In genomic region chrX:49877397-49878101, GRCh38 we compare ENCODE assay signal across 1 cellular context.
TF ChIP-seq lines count a peak whose summit lies in the region.

No MANE protein-coding gene starts in this region.

TF ChIP-seq in HepG2, 621 proteins besides CTCF, POLR2A, EP300 and RAD21 (continues in another document):
- TF ChIP-seq SIX1 (CRISPR knock-in tag; IDR thresholded peaks at IDR 0.05; ENCODE audit: borderline replicate concordance) (peak; percentile 29; the same call in 1 of the 2 replicates), CCAR2 (optimal IDR thresholded peaks at IDR 0.05; ENCODE audit: low read depth, low read length) (no peak), MLXIP (CRISPR knock-in tag; IDR thresholded peaks at IDR 0.05; ENCODE audit: borderline replicate concordance) (no peak), ZBTB8A (CRISPR knock-in tag; IDR thresholded peaks at IDR 0.05; ENCODE audit: borderline replicate concordance, low read depth) (no peak), IKZF5 (CRISPR knock-in tag; IDR thresholded peaks at IDR 0.05) (peak; percentile 71; the same call in 1 of the 2 replicates), ZBTB21 (CRISPR knock-in tag; IDR thresholded peaks at IDR 0.05) (no peak), ZNF780A (CRISPR knock-in tag; IDR thresholded peaks at IDR 0.05) (no peak), ZNF296 (CRISPR knock-in tag; conservative IDR thresholded peaks at IDR 0.05) (peak; percentile 88; the same call in 1 of the 2 replicates), PHF8 (CRISPR knock-in tag; IDR thresholded peaks at IDR 0.05) (no peak), ZNF614 (CRISPR knock-in tag; IDR thresholded peaks at IDR 0.05; ENCODE audit: borderline replicate concordance) (no peak), ZNF333 (CRISPR knock-in tag; IDR thresholded peaks at IDR 0.05; ENCODE audit: borderline replicate concordance) (no peak), FOXM1 (CRISPR knock-in tag; IDR thresholded peaks at IDR 0.05) (no peak), MATR3 (CRISPR knock-in tag; IDR thresholded peaks at IDR 0.05) (no peak), ZNF101 (CRISPR knock-in tag; IDR thresholded peaks at IDR 0.05; ENCODE audit: borderline replicate concordance, low read depth) (no peak), PRDM4 (CRISPR knock-in tag; IDR thresholded peaks at IDR 0.05; ENCODE audit: borderline replicate concordance) (no peak), ZEB1 (IDR thresholded peaks at IDR 0.05; ENCODE audit: insufficient replicate concordance, low read depth) (peak; percentile 33), ZSCAN12 (CRISPR knock-in tag; IDR thresholded peaks at IDR 0.05) (no peak), ZNF549 (CRISPR knock-in tag; IDR thresholded peaks at IDR 0.05) (no peak), KLF16 (CRISPR knock-in tag; IDR thresholded peaks at IDR 0.05) (no peak), ZNF609 (CRISPR knock-in tag; IDR thresholded peaks at IDR 0.05; ENCODE audit: borderline replicate concordance) (peak; percentile 70; the same call in 1 of the 2 replicates), SAFB2 (CRISPR knock-in tag; IDR thresholded peaks at IDR 0.05; ENCODE audit: borderline replicate concordance, low read depth) (no peak), ZNF343 (CRISPR knock-in tag; IDR thresholded peaks at IDR 0.05) (no peak), JDP2 (CRISPR knock-in tag; IDR thresholded peaks at IDR 0.05; ENCODE audit: borderline replicate concordance) (no peak), ZMAT3 (CRISPR knock-in tag; conservative IDR thresholded peaks at IDR 0.05) (no peak), NFIC (IDR thresholded peaks at IDR 0.05; ENCODE audit: low read length) (no peak), HOXA5 (CRISPR knock-in tag; IDR thresholded peaks at IDR 0.05) (no peak), BCLAF1 (IDR thresholded peaks at IDR 0.05) (no peak), ZNF18 (CRISPR knock-in tag; IDR thresholded peaks at IDR 0.05; ENCODE audit: insufficient replicate concordance) (peak; percentile 60), GATAD1 (CRISPR knock-in tag; IDR thresholded peaks at IDR 0.05) (no peak), HNRNPUL1 (IDR thresholded peaks at IDR 0.05; ENCODE audit: low read depth, low read length) (no peak), RBM22 (optimal IDR thresholded peaks at IDR 0.05; ENCODE audit: low read length) (no peak), TBX3 (IDR thresholded peaks at IDR 0.05; ENCODE audit: borderline replicate concordance) (no peak), ZFP62 (CRISPR knock-in tag; IDR thresholded peaks at IDR 0.05) (no peak), NR0B2 (CRISPR knock-in tag; IDR thresholded peaks at IDR 0.05) (no peak), ZNF230 (CRISPR knock-in tag; IDR thresholded peaks at IDR 0.05) (no peak), SP140L (CRISPR knock-in tag; IDR thresholded peaks at IDR 0.05; ENCODE audit: borderline replicate concordance) (no peak), ELF3 (CRISPR knock-in tag; IDR thresholded peaks at IDR 0.05) (peak; percentile 76; the same call in 1 of the 2 replicates), FIP1L1 (IDR thresholded peaks at IDR 0.05; ENCODE audit: borderline replicate concordance, insufficient read depth, low read depth, low read length) (no peak), SUZ12 (IDR thresholded peaks at IDR 0.05; ENCODE audit: low read depth, low read length) (no peak), ADNP (CRISPR knock-in tag; IDR thresholded peaks at IDR 0.05) (no peak), POGZ (CRISPR knock-in tag; IDR thresholded peaks at IDR 0.05) (0 out of 2 replicates have a peak, but pooled peaks have one; percentile 16), MBD4 (IDR thresholded peaks at IDR 0.05; ENCODE audit: borderline replicate concordance, low read length) (no peak), ZFP36L1 (CRISPR knock-in tag; IDR thresholded peaks at IDR 0.05) (no peak), BRF2 (CRISPR knock-in tag; IDR thresholded peaks at IDR 0.05) (no peak), SALL1 (CRISPR knock-in tag; IDR thresholded peaks at IDR 0.05) (peak; percentile 85), RFX5 (IDR thresholded peaks at IDR 0.05; ENCODE audit: low read depth, low read length) (no peak), CHCHD3 (CRISPR knock-in tag; IDR thresholded peaks at IDR 0.05) (no peak), NR2C2 (CRISPR knock-in tag; IDR thresholded peaks at IDR 0.05; ENCODE audit: borderline replicate concordance) (peak; percentile 45; the same call in 1 of the 2 replicates)
